Comparison of ENCODE assay signal across 15 cellular contexts in the genomic region with DNA sequence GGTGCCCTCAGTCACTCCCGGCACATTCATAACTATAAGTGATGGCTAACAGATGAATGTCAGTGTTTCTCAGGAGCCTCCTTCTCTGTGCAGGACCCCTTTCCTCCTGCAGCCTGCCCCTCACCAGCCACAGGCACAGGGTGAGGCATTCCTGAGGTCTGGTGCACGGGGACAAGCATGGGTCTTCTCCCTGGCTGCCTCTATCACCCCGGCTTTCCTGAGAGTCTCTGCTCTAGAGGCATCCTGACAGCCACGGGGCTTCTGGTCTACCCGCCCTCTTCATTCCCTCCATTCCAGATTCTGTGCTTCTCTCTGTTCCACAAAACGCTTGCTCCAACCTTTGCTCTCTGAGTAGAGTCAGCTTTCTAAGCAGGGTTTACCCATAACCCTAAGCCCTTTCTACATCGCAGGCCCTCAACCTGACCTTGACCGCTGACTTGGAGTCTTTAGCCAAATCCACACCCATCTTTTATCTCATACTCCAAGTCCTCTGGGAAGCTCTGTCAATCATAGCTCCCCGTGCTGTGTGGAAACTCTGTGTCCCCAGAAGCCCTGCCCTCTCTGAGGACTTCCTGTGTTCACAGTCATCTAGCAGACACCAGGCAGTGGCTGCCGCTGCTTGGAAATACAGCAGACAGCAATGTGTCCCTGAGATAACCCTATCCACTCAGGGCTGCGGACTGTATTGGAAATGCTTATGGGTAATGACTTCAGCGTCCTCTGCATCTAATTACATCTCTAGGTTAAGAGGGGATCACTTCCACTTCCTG.
DNase-seq lines count a peak whose midpoint lies in the region; ATAC-seq, FAIRE-seq and TF ChIP-seq lines count a peak whose summit lies in the region.
"Had no signal": no experiment of that assay in that cellular context is flagged by ENCODE, and none has a peak within 500 bp of the region (broad histone marks: within the 10 kb centered on the region; RNA-seq: fewer than 3 reads in every experiment).

No MANE protein-coding gene starts in this region.

- no peaks in the 10 kb centered on the region for H3K9me3 Mint-ChIP-seq in activated naive CD4-positive, alpha-beta T cell treated with anti-CD3 and anti-CD28 coated beads, Interleukin-2, amount 50 U/mL, for 24 hours
- H3K9me3 Mint-ChIP-seq in T-helper 2 cell treated with Interferon-gamma antibody and Interleukin-4, amounts not matched to agents 5 μg/mL and 100 μg/mL, for 36 hours, result no peaks in the 10 kb centered on the region
- no peaks in the 10 kb centered on the region for H3K9me3 Mint-ChIP-seq in stimulated activated effector memory CD8-positive, alpha-beta T cell treated with anti-CD3 and anti-CD28 coated beads, Interleukin-12 subunit alpha, Interleukin-12 subunit beta, amount 100 ng/mL, for 72 hours
- H3K9me3 Mint-ChIP-seq in type B pancreatic cell, result no peaks in the 10 kb centered on the region
- H3K9me3 Mint-ChIP-seq: activated B cell treated with CpG ODN at 0.5 μM for 24 hours; activated naive CD4-positive, alpha-beta T cell treated with anti-CD3 and anti-CD28 coated beads, Interleukin-2, amount 50 U/mL, for 72 hours had no signal

- no peak for TF ChIP-seq POLR2A in heart left ventricle (IDR thresholded peaks at IDR 0.05)

- peaks cover 0 to 25% (median 10%) of the 10 kb centered on the region in 9 donors for H3K36me3 ChIP-seq in heart left ventricle

- 42 to 47% (median 44%) methylated on average over 11 to 12 of the region's 12 CpGs for WGBS in heart left ventricle, 4 donors

- intact Hi-C loops in heart left ventricle (cut with DNase I), result loop anchor here in 2 of 10 donors (10.0 kb wide), 1 partner anchor 127 kb away; no protein-coding TSS in a partner anchor

- peaks cover 52% of the 10 kb centered on the region for H3K4me1 Mint-ChIP-seq in activated naive CD4-positive, alpha-beta T cell treated with anti-CD3 and anti-CD28 coated beads, Interleukin-2, amount 50 U/mL, for 24 hours
- H3K4me1 Mint-ChIP-seq in T-helper 2 cell treated with Interferon-gamma antibody and Interleukin-4, amounts not matched to agents 5 μg/mL and 100 μg/mL, for 36 hours (ENCODE audit: low read depth), result peaks cover 29% of the 10 kb centered on the region
- H3K4me1 Mint-ChIP-seq in stimulated activated effector memory CD8-positive, alpha-beta T cell treated with anti-CD3 and anti-CD28 coated beads, Interleukin-12 subunit alpha, Interleukin-12 subunit beta, amount 100 ng/mL, for 72 hours, result peaks cover 27% of the 10 kb centered on the region
- H3K4me1 Mint-ChIP-seq in type B pancreatic cell (ENCODE audit: unreplicated experiment), result peaks cover 12% of the 10 kb centered on the region
- H3K4me1 Mint-ChIP-seq: activated B cell treated with CpG ODN at 0.5 μM for 24 hours had no signal

- H3K27me3 Mint-ChIP-seq in activated naive CD4-positive, alpha-beta T cell treated with anti-CD3 and anti-CD28 coated beads, Interleukin-2, amount 50 U/mL, for 24 hours, result no peaks in the 10 kb centered on the region
- no peaks in the 10 kb centered on the region for H3K27me3 Mint-ChIP-seq in T-helper 2 cell treated with Interferon-gamma antibody and Interleukin-4, amounts not matched to agents 5 μg/mL and 100 μg/mL, for 36 hours (ENCODE audit: low read depth)
- peaks cover 29% of the 10 kb centered on the region for H3K27me3 Mint-ChIP-seq in type B pancreatic cell
- H3K27me3 Mint-ChIP-seq: activated B cell treated with CpG ODN at 0.5 μM for 24 hours had no signal

- FAIRE-seq in urothelium cell line (lab: Jason Lieb, UNC), result no peak

- no peaks in the 10 kb centered on the region for H3K9me3 ChIP-seq in heart left ventricle
- H3K9me3 ChIP-seq: esophagus squamous epithelium, stomach had no signal

- H3K36me3 Mint-ChIP-seq in activated naive CD4-positive, alpha-beta T cell treated with anti-CD3 and anti-CD28 coated beads, Interleukin-2, amount 50 U/mL, for 24 hours, result peaks cover 26% of the 10 kb centered on the region
- H3K36me3 Mint-ChIP-seq in T-helper 2 cell treated with Interferon-gamma antibody and Interleukin-4, amounts not matched to agents 5 μg/mL and 100 μg/mL, for 36 hours (ENCODE audit: low read depth), result peaks cover 22% of the 10 kb centered on the region
- H3K36me3 Mint-ChIP-seq in stimulated activated effector memory CD8-positive, alpha-beta T cell treated with anti-CD3 and anti-CD28 coated beads, Interleukin-12 subunit alpha, Interleukin-12 subunit beta, amount 100 ng/mL, for 72 hours, result peaks cover 75% of the 10 kb centered on the region
- H3K36me3 Mint-ChIP-seq in type B pancreatic cell, result no peaks in the 10 kb centered on the region

- peak overlapping the region; percentile 89 for H3K27ac Mint-ChIP-seq in activated naive CD4-positive, alpha-beta T cell treated with anti-CD3 and anti-CD28 coated beads, Interleukin-2, amount 50 U/mL, for 24 hours
- peak overlapping the region; percentile 37 for H3K27ac Mint-ChIP-seq in T-helper 2 cell treated with Interferon-gamma antibody and Interleukin-4, amounts not matched to agents 5 μg/mL and 100 μg/mL, for 36 hours
- H3K27ac Mint-ChIP-seq in stimulated activated effector memory CD8-positive, alpha-beta T cell treated with anti-CD3 and anti-CD28 coated beads, Interleukin-12 subunit alpha, Interleukin-12 subunit beta, amount 100 ng/mL, for 72 hours, result peak overlapping the region; percentile 55
- no peak overlapping the region for H3K27ac Mint-ChIP-seq in type B pancreatic cell
- H3K27ac Mint-ChIP-seq: activated B cell treated with CpG ODN at 0.5 μM for 24 hours had no signal

- H3K4me3 Mint-ChIP-seq in activated naive CD4-positive, alpha-beta T cell treated with anti-CD3 and anti-CD28 coated beads, Interleukin-2, amount 50 U/mL, for 24 hours, result no peak overlapping the region
- H3K4me3 Mint-ChIP-seq in T-helper 2 cell treated with Interferon-gamma antibody and Interleukin-4, amounts not matched to agents 5 μg/mL and 100 μg/mL, for 36 hours, result no peak overlapping the region
- H3K4me3 Mint-ChIP-seq in stimulated activated effector memory CD8-positive, alpha-beta T cell treated with anti-CD3 and anti-CD28 coated beads, Interleukin-12 subunit alpha, Interleukin-12 subunit beta, amount 100 ng/mL, for 72 hours, result no peak overlapping the region
- H3K4me3 Mint-ChIP-seq in type B pancreatic cell, result no peak overlapping the region
- H3K4me3 Mint-ChIP-seq: activated B cell treated with CpG ODN at 0.5 μM for 24 hours had no signal

- peak; percentile 94 to 99 (median 98) for ATAC-seq in heart left ventricle
- ATAC-seq in stimulated activated effector memory CD8-positive, alpha-beta T cell treated with anti-CD3 and anti-CD28 coated beads, Interleukin-12 subunit alpha, Interleukin-12 subunit beta, amount 100 ng/mL, for 72 hours, result peak; percentile 66

- peaks cover 0 to 16% (median 3%) of the 10 kb centered on the region in 12 donors for H3K4me1 ChIP-seq in heart left ventricle
- H3K4me1 ChIP-seq: stomach had no signal

- peak overlapping the region in 10 of 12 donors; percentile 34 to 77 (median 58) for H3K27ac ChIP-seq in heart left ventricle
- H3K27ac ChIP-seq: esophagus squamous epithelium, stomach had no signal

- DNase-seq in activated naive CD4-positive, alpha-beta T cell treated with Interleukin-2 at 50 U/mL for 16 hours, result no peak
- DNase-seq in T-helper 2 cell treated with Interferon-gamma antibody and Interleukin-4, amounts not matched to agents 5 μg/mL and 100 μg/mL, for 36 hours (ENCODE audit: low spot score), result no peak
- DNase-seq in heart left ventricle (peak; percentile 48 to 89 (median 72)), iPS-NIHi7 (ENCODE audit: extremely low spot score) (no peak), urothelium cell line (ENCODE audit: low spot score) (no peak), type B pancreatic cell (ENCODE audit: extremely low spot score, unreplicated experiment) (no peak)
- no peak for DNase-seq in stimulated activated effector memory CD8-positive, alpha-beta T cell treated with anti-CD3 and anti-CD28 coated beads, Interleukin-12 subunit alpha, Interleukin-12 subunit beta, amount 100 ng/mL, for 72 hours (ENCODE audit: low spot score in 2 of 2)
- DNase-seq: activated B cell treated with CpG ODN at 0.5 μM for 24 hours; activated CD8-positive, alpha-beta memory T cell treated with anti-CD3 and anti-CD28 coated beads, Interleukin-2, amount 50 U/mL, for 4 hours; esophagus squamous epithelium; islet precursor cell; NCI-H1694; stomach had no signal

- H3K27me3 ChIP-seq in heart left ventricle, result no peaks in the 10 kb centered on the region
- H3K27me3 ChIP-seq: esophagus squamous epithelium, stomach had no signal

- H3K4me3 ChIP-seq in heart left ventricle, result no peak overlapping the region
- H3K4me3 ChIP-seq: esophagus squamous epithelium, stomach had no signal

- TF ChIP-seq CTCF in heart left ventricle (IDR thresholded peaks at IDR 0.05) (no peak), type B pancreatic cell (conservative IDR thresholded peaks at IDR 0.05) (no peak)

Comparison
In these comparisons a context has a peak if more than half of its experiments do, and no peak if none do; other contexts are left out.
1. DNase-seq: peak in heart left ventricle (5 of 5); none in activated naive CD4-positive, alpha-beta T cell treated with Interleukin-2 at 50 U/mL for 16 hours (single experiment), T-helper 2 cell treated with Interferon-gamma antibody and Interleukin-4, amounts not matched to agents 5 μg/mL and 100 μg/mL, for 36 hours (single experiment), stimulated activated effector memory CD8-positive, alpha-beta T cell treated with anti-CD3 and anti-CD28 coated beads, Interleukin-12 subunit alpha, Interleukin-12 subunit beta, amount 100 ng/mL, for 72 hours (0 of 2), iPS-NIHi7 (single experiment), urothelium cell line (single experiment) and type B pancreatic cell (single experiment).